Comparison of ENCODE assay signal across 25 cellular contexts in genomic region chr4:27020203-27020602, GRCh38.
"Had no signal": no experiment of that assay in that cellular context is flagged by ENCODE, and none has a peak within 500 bp of the region (broad histone marks: within the 10 kb centered on the region; RNA-seq: fewer than 3 reads in every experiment).

No MANE protein-coding gene starts in this region.

- ATAC-seq: gastroesophageal sphincter; naive thymus-derived CD4-positive, alpha-beta T cell; right cardiac atrium had no signal

- H3K36me3 ChIP-seq: breast epithelium, neural progenitor cell had no signal

- H3K4me3 ChIP-seq: breast epithelium, gastroesophageal sphincter, neural progenitor cell, suprapubic skin, tibial artery had no signal

- H3K4me3 Mint-ChIP-seq: activated CD4-positive, alpha-beta memory T cell treated with anti-CD3 and anti-CD28 coated beads for 36 hours; activated naive CD4-positive, alpha-beta T cell treated with anti-CD3 and anti-CD28 coated beads, Interleukin-2, amount 10 ng/mL, durations not matched to agents 7 days and 5 days; activated T-helper 1 cell treated with anti-CD3 and anti-CD28 coated beads, Interleukin-12 subunit alpha, Interleukin-12 subunit beta, Interleukin-2, Interleukin-4 antibody, amounts not matched to agents 30 ng/mL and 10 ng/mL and 1 ng/mL, durations not matched to agents 14 hours and 24 hours and 36 hours; immature natural killer cell; naive thymus-derived CD4-positive, alpha-beta T cell; neural progenitor cell had no signal

- DNase-seq: activated CD4-positive, alpha-beta memory T cell treated with anti-CD3 and anti-CD28 coated beads for 36 hours; activated CD4-positive, alpha-beta T cell treated with anti-CD3 and anti-CD28 coated beads for 4 hours; activated CD8-positive, alpha-beta memory T cell treated with anti-CD3 and anti-CD28 coated beads, Interleukin-2, amount 50 U/mL, for 4 hours; activated effector memory CD4-positive, alpha-beta T cell treated with anti-CD3 and anti-CD28 coated beads, Interleukin-2, amount 50 U/mL, for 16 hours; activated naive CD4-positive, alpha-beta T cell treated with anti-CD3 and anti-CD28 coated beads, Interleukin-2, amount 10 ng/mL, durations not matched to agents 7 days and 5 days; activated T-cell treated with anti-CD3 and anti-CD28 coated beads, Interleukin-2, amount 50 U/mL, for 1 hour; amygdala; central memory CD4-positive, alpha-beta T cell; head of caudate nucleus; hypothalamus; immature natural killer cell; kidney; midbrain; naive thymus-derived CD4-positive, alpha-beta T cell; occipital lobe; right cardiac atrium; stimulated activated CD4-positive, alpha-beta T cell treated with anti-CD3 and anti-CD28 coated beads, Interleukin-15, amount 100 ng/mL, for 24 hours; stimulated activated naive CD4-positive, alpha-beta T cell; tibial artery had no signal

- H3K27me3 Mint-ChIP-seq: activated CD4-positive, alpha-beta memory T cell treated with anti-CD3 and anti-CD28 coated beads for 36 hours; activated naive CD4-positive, alpha-beta T cell treated with anti-CD3 and anti-CD28 coated beads, Interleukin-2, amount 10 ng/mL, durations not matched to agents 7 days and 5 days; naive thymus-derived CD4-positive, alpha-beta T cell had no signal

- H3K27ac ChIP-seq: breast epithelium, gastroesophageal sphincter, neural progenitor cell, parathyroid adenoma, suprapubic skin, tibial artery had no signal

- H3K27ac Mint-ChIP-seq: activated CD4-positive, alpha-beta memory T cell treated with anti-CD3 and anti-CD28 coated beads for 36 hours; activated naive CD4-positive, alpha-beta T cell treated with anti-CD3 and anti-CD28 coated beads, Interleukin-2, amount 10 ng/mL, durations not matched to agents 7 days and 5 days; activated T-helper 1 cell treated with anti-CD3 and anti-CD28 coated beads, Interleukin-12 subunit alpha, Interleukin-12 subunit beta, Interleukin-2, Interleukin-4 antibody, amounts not matched to agents 30 ng/mL and 10 ng/mL and 1 ng/mL, durations not matched to agents 14 hours and 24 hours and 36 hours; neural progenitor cell had no signal

- H3K9me3 ChIP-seq: breast epithelium, gastroesophageal sphincter, suprapubic skin, tibial artery had no signal

- H3K27me3 ChIP-seq: breast epithelium, gastroesophageal sphincter, neural progenitor cell, suprapubic skin, tibial artery had no signal

- H3K9me3 Mint-ChIP-seq: activated T-helper 1 cell treated with anti-CD3 and anti-CD28 coated beads, Interleukin-12 subunit alpha, Interleukin-12 subunit beta, Interleukin-2, Interleukin-4 antibody, amounts not matched to agents 30 ng/mL and 10 ng/mL and 1 ng/mL, durations not matched to agents 14 hours and 24 hours and 36 hours had no signal

- H3K4me1 ChIP-seq: breast epithelium, gastroesophageal sphincter, parathyroid adenoma, suprapubic skin, tibial artery had no signal
